In the genomic region with DNA sequence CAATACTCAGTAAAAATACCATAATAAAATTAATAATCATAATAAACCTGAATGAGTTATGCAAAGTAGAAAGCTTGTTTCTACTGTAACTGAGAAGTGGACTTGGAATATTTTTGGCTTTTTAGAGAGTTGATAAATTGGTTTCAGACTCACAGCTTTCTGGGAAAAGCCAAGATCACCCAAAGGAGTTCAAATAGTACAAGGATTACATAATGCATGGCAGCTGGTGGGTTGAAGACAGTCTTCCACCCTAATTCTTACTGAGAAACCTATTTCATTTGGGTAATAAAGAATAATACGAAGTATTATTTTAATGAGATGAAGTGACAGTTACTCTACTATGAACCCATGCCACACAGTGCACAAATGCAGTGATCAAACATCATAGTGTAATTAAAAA, we compare ENCODE assay signal across 31 cellular contexts.
"Had no signal": no experiment of that assay in that cellular context is flagged by ENCODE, and none has a peak within 500 bp of the region (broad histone marks: within the 10 kb centered on the region; RNA-seq: fewer than 3 reads in every experiment).

No MANE protein-coding gene starts in this region.

- DNase-seq: activated B cell treated with CpG ODN at 0.5 μM for 24 hours; activated CD4-positive, alpha-beta memory T cell treated with anti-CD3 and anti-CD28 coated beads for 36 hours; activated CD4-positive, alpha-beta T cell treated with anti-CD3 and anti-CD28 coated beads for 4 hours; activated CD4-positive, alpha-beta T cell treated with anti-CD3 and anti-CD28 coated beads, Interleukin-2, amount 50 U/mL, for 1 hour; activated CD4-positive, CD25-positive, alpha-beta regulatory T cell treated with anti-CD3 and anti-CD28 coated beads, Interleukin-2, amount 50 U/mL, for 72 hours; activated CD8-positive, alpha-beta memory T cell treated with anti-CD3 and anti-CD28 coated beads, Interleukin-2, amount 50 U/mL, for 4 hours; activated effector memory CD4-positive, alpha-beta T cell treated with Interleukin-2 at 50 U/mL for 16 hours; activated naive CD4-positive, alpha-beta T cell treated with anti-CD3 and anti-CD28 coated beads, Interleukin-2, amount 10 ng/mL, durations not matched to agents 7 days and 5 days; activated naive CD8-positive, alpha-beta T cell treated with anti-CD3 and anti-CD28 coated beads, Interleukin-2, amount 50 U/mL, for 24 hours; activated T-cell treated with anti-CD3 and anti-CD28 coated beads, Interleukin-2, amount 50 U/mL, for 48 hours; amniotic stem cell; aorta; brain microvascular endothelial cell; MG63; NCI-H1092; NCI-H1417; NCI-H187 treated with DMSO at 0.1 percent for 48 hours; NCI-H2081; NCI-H2227 treated with DMSO at 0.1 percent for 48 hours; NCI-H446; NCI-H510A treated with DMSO at 0.1 percent for 48 hours; NCI-H526 treated with DMSO at 0.1 percent for 48 hours; SIG-M5; SW 1271; T-helper 1 cell; T-helper 2 cell; T-helper 9 cell had no signal

- H3K27me3 ChIP-seq: brain microvascular endothelial cell, MG63 had no signal

- H3K27ac ChIP-seq: brain microvascular endothelial cell, VCaP had no signal

- H3K36me3 ChIP-seq: brain microvascular endothelial cell, MG63 had no signal

- H3K4me3 ChIP-seq: K562, MG63 had no signal

- H3K9me3 ChIP-seq: MG63 had no signal

- ATAC-seq: activated naive CD8-positive, alpha-beta T cell treated with anti-CD3 and anti-CD28 coated beads, Interleukin-2, amount 50 U/mL, for 24 hours; K562; Panc1; SK-N-SH treated with all-trans-retinoic acid at 6 μM for 48 hours had no signal
